Comparison of ENCODE assay signal across 1 cellular context in genomic region chr22:39316440-39317083, GRCh38.
TF ChIP-seq lines count a peak whose summit lies in the region.

No MANE protein-coding gene starts in this region.

TF ChIP-seq in K562, 482 proteins besides CTCF, POLR2A, EP300 and RAD21 (continued from another document and continues in another):
- TF ChIP-seq E2F5 (CRISPR knock-in tag; IDR thresholded peaks at IDR 0.05) (no peak), PRDM10 (IDR thresholded peaks at IDR 0.05; ENCODE audit: partially characterized antibody) (no peak), MLLT1 (IDR thresholded peaks at IDR 0.05) (no peak), PTTG1 (tag; IDR thresholded peaks at IDR 0.05; ENCODE audit: low read depth) (no peak), ZZZ3 (IDR thresholded peaks at IDR 0.05) (no peak), KLF10 (CRISPR knock-in tag; IDR thresholded peaks at IDR 0.05) (no peak), NFXL1 (CRISPR knock-in tag; IDR thresholded peaks at IDR 0.05) (no peak), GABPB1 (CRISPR knock-in tag; IDR thresholded peaks at IDR 0.05) (no peak), ZNF431 (CRISPR knock-in tag; IDR thresholded peaks at IDR 0.05) (no peak), BCOR (IDR thresholded peaks at IDR 0.05) (no peak), ZNF551 (CRISPR knock-in tag; IDR thresholded peaks at IDR 0.05) (no peak), PHF8 (IDR thresholded peaks at IDR 0.05; ENCODE audit: borderline replicate concordance, low read length) (no peak), SMC3 (conservative IDR thresholded peaks at IDR 0.05; ENCODE audit: insufficient read depth, low read depth, low read length) (no peak), ZNF668 (CRISPR knock-in tag; IDR thresholded peaks at IDR 0.05) (no peak), U2AF2 (optimal IDR thresholded peaks at IDR 0.05; ENCODE audit: low read depth, low read length) (no peak), NFYB (IDR thresholded peaks at IDR 0.05; ENCODE audit: extremely low read depth, insufficient read length) (no peak), ZNF175 (CRISPR knock-in tag; IDR thresholded peaks at IDR 0.05; ENCODE audit: low read depth) (no peak), PHF21A (IDR thresholded peaks at IDR 0.05; ENCODE audit: borderline replicate concordance, low read depth) (no peak), HNRNPUL1 (IDR thresholded peaks at IDR 0.05; ENCODE audit: low read length) (no peak), SOX6 (IDR thresholded peaks at IDR 0.05) (no peak), IFI16 (CRISPR knock-in tag; IDR thresholded peaks at IDR 0.05) (no peak), NFE2 (IDR thresholded peaks at IDR 0.05; ENCODE audit: low read depth) (no peak), KHSRP (IDR thresholded peaks at IDR 0.05) (no peak), ELK3 (CRISPR knock-in tag; IDR thresholded peaks at IDR 0.05) (no peak), SRSF9 (IDR thresholded peaks at IDR 0.05; ENCODE audit: borderline replicate concordance, low read depth, low read length) (no peak), MLX (CRISPR knock-in tag; conservative IDR thresholded peaks at IDR 0.05) (no peak), THAP7 (CRISPR knock-in tag; IDR thresholded peaks at IDR 0.05) (no peak), CREB1 (IDR thresholded peaks at IDR 0.05) (no peak), CREB1 (CRISPR knock-in tag; IDR thresholded peaks at IDR 0.05) (0 out of 2 replicates have a peak, but pooled peaks have one; percentile 24), SLC30A9 (CRISPR knock-in tag; IDR thresholded peaks at IDR 0.05) (no peak), FOS (IDR thresholded peaks at IDR 0.05; ENCODE audit: extremely low read depth, insufficient read length) (no peak), NFE2L1 (tag; IDR thresholded peaks at IDR 0.05; ENCODE audit: borderline replicate concordance, low read depth) (no peak), RFX5 (IDR thresholded peaks at IDR 0.05; ENCODE audit: low read depth, low read length) (no peak), TSC22D4 (tag; IDR thresholded peaks at IDR 0.05) (no peak), ZNF764 (CRISPR knock-in tag; IDR thresholded peaks at IDR 0.05; ENCODE audit: low read depth) (no peak), BCLAF1 (IDR thresholded peaks at IDR 0.05; ENCODE audit: borderline replicate concordance in 1 of 2, control insufficient read depth in 1 of 2, low read depth in 2 of 2, low read length in 1 of 2) (no peak), MAFG (tag; conservative IDR thresholded peaks at IDR 0.05) (no peak), SMAD3 (CRISPR knock-in tag; conservative IDR thresholded peaks at IDR 0.05) (no peak), CHD1 (IDR thresholded peaks at IDR 0.05; ENCODE audit: low read length) (no peak), JUN (IDR thresholded peaks at IDR 0.05; ENCODE audit: borderline replicate concordance, low read depth, low read length) (peak; percentile 70), JUN (CRISPR knock-in tag; IDR thresholded peaks at IDR 0.05; ENCODE audit: borderline replicate concordance) (no peak), TAF7 (tag; IDR thresholded peaks at IDR 0.05) (no peak), PHB (CRISPR knock-in tag; IDR thresholded peaks at IDR 0.05) (no peak), TAL1 (IDR thresholded peaks at IDR 0.05) (no peak)
- TF ChIP-seq, protein P1, sequence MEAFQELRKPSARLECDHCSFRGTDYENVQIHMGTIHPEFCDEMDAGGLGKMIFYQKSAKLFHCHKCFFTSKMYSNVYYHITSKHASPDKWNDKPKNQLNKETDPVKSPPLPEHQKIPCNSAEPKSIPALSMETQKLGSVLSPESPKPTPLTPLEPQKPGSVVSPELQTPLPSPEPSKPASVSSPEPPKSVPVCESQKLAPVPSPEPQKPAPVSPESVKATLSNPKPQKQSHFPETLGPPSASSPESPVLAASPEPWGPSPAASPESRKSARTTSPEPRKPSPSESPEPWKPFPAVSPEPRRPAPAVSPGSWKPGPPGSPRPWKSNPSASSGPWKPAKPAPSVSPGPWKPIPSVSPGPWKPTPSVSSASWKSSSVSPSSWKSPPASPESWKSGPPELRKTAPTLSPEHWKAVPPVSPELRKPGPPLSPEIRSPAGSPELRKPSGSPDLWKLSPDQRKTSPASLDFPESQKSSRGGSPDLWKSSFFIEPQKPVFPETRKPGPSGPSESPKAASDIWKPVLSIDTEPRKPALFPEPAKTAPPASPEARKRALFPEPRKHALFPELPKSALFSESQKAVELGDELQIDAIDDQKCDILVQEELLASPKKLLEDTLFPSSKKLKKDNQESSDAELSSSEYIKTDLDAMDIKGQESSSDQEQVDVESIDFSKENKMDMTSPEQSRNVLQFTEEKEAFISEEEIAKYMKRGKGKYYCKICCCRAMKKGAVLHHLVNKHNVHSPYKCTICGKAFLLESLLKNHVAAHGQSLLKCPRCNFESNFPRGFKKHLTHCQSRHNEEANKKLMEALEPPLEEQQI (IDR thresholded peaks at IDR 0.05) = no peak
- TF ChIP-seq, protein P2, sequence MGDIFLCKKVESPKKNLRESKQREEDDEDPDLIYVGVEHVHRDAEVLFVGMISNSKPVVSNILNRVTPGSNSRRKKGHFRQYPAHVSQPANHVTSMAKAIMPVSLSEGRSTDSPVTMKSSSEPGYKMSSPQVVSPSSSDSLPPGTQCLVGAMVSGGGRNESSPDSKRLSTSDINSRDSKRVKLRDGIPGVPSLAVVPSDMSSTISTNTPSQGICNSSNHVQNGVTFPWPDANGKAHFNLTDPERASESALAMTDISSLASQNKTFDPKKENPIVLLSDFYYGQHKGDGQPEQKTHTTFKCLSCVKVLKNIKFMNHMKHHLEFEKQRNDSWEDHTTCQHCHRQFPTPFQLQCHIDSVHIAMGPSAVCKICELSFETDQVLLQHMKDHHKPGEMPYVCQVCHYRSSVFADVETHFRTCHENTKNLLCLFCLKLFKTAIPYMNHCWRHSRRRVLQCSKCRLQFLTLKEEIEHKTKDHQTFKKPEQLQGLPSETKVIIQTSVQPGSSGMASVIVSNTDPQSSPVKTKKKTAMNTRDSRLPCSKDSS (IDR thresholded peaks at IDR 0.05; ENCODE audit: low read depth, partially characterized antibody) = no peak
- TF ChIP-seq, protein P3, sequence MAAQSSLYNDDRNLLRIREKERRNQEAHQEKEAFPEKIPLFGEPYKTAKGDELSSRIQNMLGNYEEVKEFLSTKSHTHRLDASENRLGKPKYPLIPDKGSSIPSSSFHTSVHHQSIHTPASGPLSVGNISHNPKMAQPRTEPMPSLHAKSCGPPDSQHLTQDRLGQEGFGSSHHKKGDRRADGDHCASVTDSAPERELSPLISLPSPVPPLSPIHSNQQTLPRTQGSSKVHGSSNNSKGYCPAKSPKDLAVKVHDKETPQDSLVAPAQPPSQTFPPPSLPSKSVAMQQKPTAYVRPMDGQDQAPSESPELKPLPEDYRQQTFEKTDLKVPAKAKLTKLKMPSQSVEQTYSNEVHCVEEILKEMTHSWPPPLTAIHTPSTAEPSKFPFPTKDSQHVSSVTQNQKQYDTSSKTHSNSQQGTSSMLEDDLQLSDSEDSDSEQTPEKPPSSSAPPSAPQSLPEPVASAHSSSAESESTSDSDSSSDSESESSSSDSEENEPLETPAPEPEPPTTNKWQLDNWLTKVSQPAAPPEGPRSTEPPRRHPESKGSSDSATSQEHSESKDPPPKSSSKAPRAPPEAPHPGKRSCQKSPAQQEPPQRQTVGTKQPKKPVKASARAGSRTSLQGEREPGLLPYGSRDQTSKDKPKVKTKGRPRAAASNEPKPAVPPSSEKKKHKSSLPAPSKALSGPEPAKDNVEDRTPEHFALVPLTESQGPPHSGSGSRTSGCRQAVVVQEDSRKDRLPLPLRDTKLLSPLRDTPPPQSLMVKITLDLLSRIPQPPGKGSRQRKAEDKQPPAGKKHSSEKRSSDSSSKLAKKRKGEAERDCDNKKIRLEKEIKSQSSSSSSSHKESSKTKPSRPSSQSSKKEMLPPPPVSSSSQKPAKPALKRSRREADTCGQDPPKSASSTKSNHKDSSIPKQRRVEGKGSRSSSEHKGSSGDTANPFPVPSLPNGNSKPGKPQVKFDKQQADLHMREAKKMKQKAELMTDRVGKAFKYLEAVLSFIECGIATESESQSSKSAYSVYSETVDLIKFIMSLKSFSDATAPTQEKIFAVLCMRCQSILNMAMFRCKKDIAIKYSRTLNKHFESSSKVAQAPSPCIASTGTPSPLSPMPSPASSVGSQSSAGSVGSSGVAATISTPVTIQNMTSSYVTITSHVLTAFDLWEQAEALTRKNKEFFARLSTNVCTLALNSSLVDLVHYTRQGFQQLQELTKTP (IDR thresholded peaks at IDR 0.05; ENCODE audit: low read depth in 1 of 2, partially characterized antibody in 2 of 2) = no peak
- TF ChIP-seq, protein P4, sequence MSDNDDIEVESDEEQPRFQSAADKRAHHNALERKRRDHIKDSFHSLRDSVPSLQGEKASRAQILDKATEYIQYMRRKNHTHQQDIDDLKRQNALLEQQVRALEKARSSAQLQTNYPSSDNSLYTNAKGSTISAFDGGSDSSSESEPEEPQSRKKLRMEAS (CRISPR knock-in tag; IDR thresholded peaks at IDR 0.05) = no peak
